15 cellular contexts compared by ENCODE assay signal in the genomic region with DNA sequence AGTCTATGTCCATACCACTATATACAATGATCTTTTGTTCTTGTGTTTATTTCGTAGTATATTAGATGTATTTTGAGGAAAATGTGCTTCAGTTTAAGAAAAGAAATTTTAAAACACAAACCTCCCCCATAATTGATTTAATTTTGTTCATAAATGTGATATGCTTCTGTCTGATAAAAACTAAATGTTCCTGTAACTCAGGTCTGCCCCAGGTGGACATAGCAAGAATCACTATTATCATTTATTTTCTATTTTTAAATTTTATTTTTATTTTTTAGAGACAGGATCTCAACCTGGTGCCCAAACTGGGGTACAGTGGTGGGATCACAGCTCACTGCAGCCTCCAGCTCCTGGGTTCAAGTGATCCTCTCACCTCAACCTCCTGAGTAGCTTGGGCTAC. TPM values are rescaled to one million over a fixed set of nuclear protein-coding genes. Genes with fewer than 3 reads are reported as not detected.
DNase-seq lines count a peak whose midpoint lies in the region; ATAC-seq and TF ChIP-seq lines count a peak whose summit lies in the region.
"Had no signal": no experiment of that assay in that cellular context is flagged by ENCODE, and none has a peak within 500 bp of the region (broad histone marks: within the 10 kb centered on the region; RNA-seq: fewer than 3 reads in every experiment).

No MANE protein-coding gene starts in this region.

- H3K27ac ChIP-seq in Karpas-422 (ENCODE audit: low read length) = no peak overlapping the region
- H3K27ac ChIP-seq: HL-60, vagina had no signal

- no peaks in the 10 kb centered on the region for H3K4me1 Mint-ChIP-seq in chondrocyte (ENCODE audit: low read depth)
- peaks cover 10% of the 10 kb centered on the region for H3K4me1 Mint-ChIP-seq in nephron progenitor cell
- no peaks in the 10 kb centered on the region for H3K4me1 Mint-ChIP-seq in activated CD8-positive, alpha-beta memory T cell treated with anti-CD3 and anti-CD28 coated beads, Interleukin-2, amount 10 ng/mL, durations not matched to agents 7 days and 5 days

- no peak overlapping the region for H3K4me2 ChIP-seq in Karpas-422 (ENCODE audit: low read depth, low read length, poor library complexity, severe bottlenecking)

- DNase-seq in BE2C (no peak), Karpas-422 (peak; percentile 47), chondrocyte (ENCODE audit: low spot score) (no peak), nephron progenitor cell (no peak), NCI-H2171 treated with DMSO at 0.1 percent for 48 hours (lab: John Stamatoyannopoulos, UW) (no peak)
- DNase-seq in activated CD8-positive, alpha-beta memory T cell treated with anti-CD3 and anti-CD28 coated beads, Interleukin-2, amount 10 ng/mL, durations not matched to agents 7 days and 5 days = no peak
- DNase-seq: activated CD8-positive, alpha-beta T cell treated with anti-CD3 and anti-CD28 coated beads for 36 hours; activated naive CD8-positive, alpha-beta T cell treated with anti-CD3 and anti-CD28 coated beads for 36 hours; DND-41; effector CD8-positive, alpha-beta T cell had no signal

- no peaks in the 10 kb centered on the region for H3K36me3 ChIP-seq in BE2C
- H3K36me3 ChIP-seq in Karpas-422 (ENCODE audit: insufficient read depth, low read length) = no peaks in the 10 kb centered on the region

- H3K9me2 ChIP-seq in Karpas-422 (replicated peaks; ENCODE audit: insufficient read depth, low read length) = no peaks in the 10 kb centered on the region

- ATAC-seq in activated CD8-positive, alpha-beta memory T cell treated with anti-CD3 and anti-CD28 coated beads, Interleukin-2, amount 10 ng/mL, durations not matched to agents 7 days and 5 days = no peak
- ATAC-seq in GM21529 (IDR thresholded peaks at IDR 0.05; ENCODE audit: unreplicated experiment) (no peak), HG03159 (IDR thresholded peaks at IDR 0.05; ENCODE audit: unreplicated experiment) (no peak)
- ATAC-seq: activated CD8-positive, alpha-beta T cell treated with anti-CD3 and anti-CD28 coated beads for 36 hours had no signal

- no peaks in the 10 kb centered on the region for H3K9me3 Mint-ChIP-seq in chondrocyte (ENCODE audit: low read depth)
- no peaks in the 10 kb centered on the region for H3K9me3 Mint-ChIP-seq in nephron progenitor cell
- H3K9me3 Mint-ChIP-seq in activated CD8-positive, alpha-beta memory T cell treated with anti-CD3 and anti-CD28 coated beads, Interleukin-2, amount 10 ng/mL, durations not matched to agents 7 days and 5 days (ENCODE audit: low read depth) = no peaks in the 10 kb centered on the region
- H3K9me3 Mint-ChIP-seq: activated CD8-positive, alpha-beta T cell treated with anti-CD3 and anti-CD28 coated beads for 36 hours; activated naive CD8-positive, alpha-beta T cell treated with anti-CD3 and anti-CD28 coated beads for 36 hours had no signal

- TF ChIP-seq CTCF in BE2C (IDR thresholded peaks at IDR 0.05; ENCODE audit: low read depth, low read length) (peak; percentile 10; the same call in 1 of the 2 replicates), chondrocyte (IDR thresholded peaks at IDR 0.05) (peak; percentile 75), nephron progenitor cell (IDR thresholded peaks at IDR 0.05) (peak; percentile 30)

- H3K4me3 Mint-ChIP-seq in chondrocyte (ENCODE audit: unreplicated experiment) (no peak overlapping the region), nephron progenitor cell (no peak overlapping the region)
- H3K4me3 Mint-ChIP-seq in activated CD8-positive, alpha-beta memory T cell treated with anti-CD3 and anti-CD28 coated beads, Interleukin-2, amount 10 ng/mL, durations not matched to agents 7 days and 5 days = no peak overlapping the region
- H3K4me3 Mint-ChIP-seq: activated CD8-positive, alpha-beta T cell treated with anti-CD3 and anti-CD28 coated beads for 36 hours; activated naive CD8-positive, alpha-beta T cell treated with anti-CD3 and anti-CD28 coated beads for 36 hours had no signal

- H3K9me3 ChIP-seq in BE2C = no peaks in the 10 kb centered on the region
- H3K9me3 ChIP-seq in Karpas-422 (ENCODE audit: low read length) = no peaks in the 10 kb centered on the region
- H3K9me3 ChIP-seq: vagina had no signal

- H3K4me1 ChIP-seq in BE2C = no peaks in the 10 kb centered on the region
- no peaks in the 10 kb centered on the region for H3K4me1 ChIP-seq in Karpas-422 (ENCODE audit: low read length)
- H3K4me1 ChIP-seq: vagina had no signal

- CTCF ChIA-PET in activated CD8-positive, alpha-beta memory T cell treated with anti-CD3 and anti-CD28 coated beads, Interleukin-2, amount 10 ng/mL, durations not matched to agents 7 days and 5 days (lab: Charles Lee) = no interaction called here

- no peaks in the 10 kb centered on the region for H3K79me2 ChIP-seq in Karpas-422 (ENCODE audit: low read length)

- H3K27me3 Mint-ChIP-seq in chondrocyte (ENCODE audit: low read depth) = no peaks in the 10 kb centered on the region
- H3K27me3 Mint-ChIP-seq in nephron progenitor cell (ENCODE audit: low read depth, poor library complexity) = peaks cover 4% of the 10 kb centered on the region
- H3K27me3 Mint-ChIP-seq in activated CD8-positive, alpha-beta memory T cell treated with anti-CD3 and anti-CD28 coated beads, Interleukin-2, amount 10 ng/mL, durations not matched to agents 7 days and 5 days = peaks cover 28% of the 10 kb centered on the region

- H3K36me3 Mint-ChIP-seq in chondrocyte (ENCODE audit: low read depth) (peaks cover 6% of the 10 kb centered on the region), nephron progenitor cell (ENCODE audit: low read depth) (peaks cover 5% of the 10 kb centered on the region)
- H3K36me3 Mint-ChIP-seq in activated CD8-positive, alpha-beta memory T cell treated with anti-CD3 and anti-CD28 coated beads, Interleukin-2, amount 10 ng/mL, durations not matched to agents 7 days and 5 days = no peaks in the 10 kb centered on the region
- H3K36me3 Mint-ChIP-seq: activated naive CD8-positive, alpha-beta T cell treated with anti-CD3 and anti-CD28 coated beads for 36 hours had no signal

- H4K20me1 ChIP-seq in Karpas-422 (ENCODE audit: insufficient read depth, low read depth, low read length) = no peaks in the 10 kb centered on the region

- H3K27ac Mint-ChIP-seq in chondrocyte (ENCODE audit: unreplicated experiment) (no peak overlapping the region), nephron progenitor cell (no peak overlapping the region)
- no peak overlapping the region for H3K27ac Mint-ChIP-seq in activated CD8-positive, alpha-beta memory T cell treated with anti-CD3 and anti-CD28 coated beads, Interleukin-2, amount 10 ng/mL, durations not matched to agents 7 days and 5 days
- H3K27ac Mint-ChIP-seq: activated CD8-positive, alpha-beta T cell treated with anti-CD3 and anti-CD28 coated beads for 36 hours; activated naive CD8-positive, alpha-beta T cell treated with anti-CD3 and anti-CD28 coated beads for 36 hours had no signal

- H3K4me3 ChIP-seq in BE2C (ENCODE audit: low read depth, low read length) = no peak overlapping the region
- no peak overlapping the region for H3K4me3 ChIP-seq in Karpas-422 (ENCODE audit: low read length)
- H3K4me3 ChIP-seq: vagina had no signal

- H3K27me3 ChIP-seq in BE2C (no peaks in the 10 kb centered on the region), Karpas-422 (ENCODE audit: low read length) (no peaks in the 10 kb centered on the region)
- H3K27me3 ChIP-seq: vagina had no signal

- no peak overlapping the region for H2AFZ ChIP-seq in Karpas-422 (ENCODE audit: low read length)

- no peak overlapping the region for H3K9ac ChIP-seq in Karpas-422 (ENCODE audit: low read length)

RNA-seq across cellular contexts. Expression of gene BEND7, which starts 43.2 kb away (rescaled TPM):
- not detected for polyA plus RNA-seq in BE2C (2012; ENCODE audit: insufficient read depth, insufficient read length, low read depth)
- not detected in 2 replicates for total RNA-seq in Karpas-422 (2014; rRNA removed; shearing (Covaris generic); ENCODE audit: low replicate concordance)
- total RNA-seq in chondrocyte = 9.7 to 15.8 TPM (median 12.3 TPM) in 3 replicates
- not detected for total RNA-seq in activated CD8-positive, alpha-beta memory T cell treated with anti-CD3 and anti-CD28 coated beads, Interleukin-2, amount 10 ng/mL, durations not matched to agents 7 days and 5 days
- total RNA-seq: activated CD8-positive, alpha-beta T cell treated with anti-CD3 and anti-CD28 coated beads for 36 hours; activated naive CD8-positive, alpha-beta T cell treated with anti-CD3 and anti-CD28 coated beads for 36 hours; T-helper 1 cell treated with Interleukin-12 subunit alpha and Interleukin-12 subunit beta and Interleukin-4 antibody, amounts not matched to agents 30 ng/mL and 1 ng/mL, for 36 hours had no signal

Comparison
In these comparisons a context has a peak if more than half of its experiments do, and no peak if none do; other contexts are left out.
1. CTCF ChIP-seq: peak in every context shown above with its lines; median percentile 75 in chondrocyte; 30 in nephron progenitor cell; 10 in BE2C.
2. RNA of gene BEND7, which starts 43.2 kb away (total RNA-seq): 9.7 to 15.8 TPM in chondrocyte; not detected in Karpas-422 and not detected in activated CD8-positive, alpha-beta memory T cell treated with anti-CD3 and anti-CD28 coated beads, Interleukin-2, amount 10 ng/mL, durations not matched to agents 7 days and 5 days; every median in the first group is over 10 times any median in the second.